ENCODE assay signal across 8 cellular contexts in the genomic region with DNA sequence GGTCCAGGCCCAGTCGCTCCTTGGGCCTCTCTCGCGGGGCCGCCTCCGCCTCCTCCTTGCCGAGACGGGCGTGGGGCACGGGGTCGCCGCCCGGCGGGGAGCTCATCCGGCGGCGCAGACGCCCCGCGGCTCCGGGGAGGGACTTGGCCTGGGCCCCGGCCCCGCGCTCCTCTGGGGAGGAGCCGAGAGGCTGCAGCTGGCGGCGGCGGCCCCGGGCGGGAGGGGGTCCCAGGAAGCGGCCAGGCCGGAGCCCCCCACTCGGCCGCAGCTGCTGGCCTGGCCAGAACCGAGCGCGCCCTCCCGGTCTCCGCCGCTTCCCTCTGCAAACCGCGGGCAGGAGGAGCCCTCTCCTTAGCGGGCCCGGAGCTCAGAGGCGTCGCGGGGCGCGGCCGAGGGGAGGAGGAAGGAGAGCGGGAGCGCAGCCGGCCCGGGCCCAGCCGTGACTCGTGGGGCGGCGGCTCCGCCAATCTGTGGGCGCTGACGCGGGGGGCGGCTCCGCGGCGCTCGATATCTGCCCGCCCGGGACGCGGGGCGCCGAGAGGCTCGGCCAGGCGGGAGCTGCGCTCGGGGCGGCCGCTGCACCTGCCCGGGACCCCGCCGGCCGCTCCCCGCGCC. TPM values are rescaled to one million over a fixed set of nuclear protein-coding genes. Genes with fewer than 3 reads are reported as not detected.
A peak's percentile ranks its signal among the peaks of the same experiment; 100 is the strongest.
DNase-seq lines count a peak whose midpoint lies in the region; TF ChIP-seq lines count a peak whose summit lies in the region.

A gene (plus strand): TSS at position 537 of the 615 bp plus-strand sequence. CDS start 629 bp downstream, outside the sequence.

- H3K4me1 ChIP-seq in HUES48 (ENCODE audit: control insufficient read depth, insufficient read depth, low read length) (peaks cover 34% of the 10 kb centered on the region), hepatocyte (ENCODE audit: insufficient read depth) (peaks cover 22% of the 10 kb centered on the region), uterus (peaks cover 0 to 17% of the 10 kb centered on the region in 2 donors)

- in situ Hi-C loops in ACHN (cut with HindIII; ENCODE audit: low pct_ligation_motif_present, low pct_unique_long_range_greater_than_20kb, low sequenced_read_pairs): no loop called here

- H3K36me3 ChIP-seq in HUES48 (ENCODE audit: control insufficient read depth, insufficient read depth, low read length) (peaks cover 21% of the 10 kb centered on the region), hepatocyte (replicated peaks; ENCODE audit: insufficient read depth, low read depth) (no peaks in the 10 kb centered on the region), uterus (no peaks in the 10 kb centered on the region)

- H3K27ac Mint-ChIP-seq in brain: peak within 1 kb of the TSS; percentile 96 to 99 (median 98)

- peak; percentile 79 to 87 for TF ChIP-seq POLR2A in uterus (IDR thresholded peaks at IDR 0.05)

- TF ChIP-seq CTCF in brain (conservative IDR thresholded peaks at IDR 0.05) (no peak), hepatocyte (IDR thresholded peaks at IDR 0.05; ENCODE audit: poor library complexity) (no peak), uterus (IDR thresholded peaks at IDR 0.05) (no peak)

- H3K79me2 ChIP-seq in hepatocyte: peaks cover 38% of the 10 kb centered on the region

- no peaks in the 10 kb centered on the region for H3K9me2 ChIP-seq in hepatocyte (replicated peaks; ENCODE audit: insufficient read depth)

- H3K4me3 Mint-ChIP-seq in brain: peak within 1 kb of the TSS; percentile 92 to 96 (median 96)

- intact Hi-C loops in posterior vena cava (cut with DNase I): no loop called here
- intact Hi-C loops in uterus (cut with DNase I; ENCODE audit: low total_unique reads): loop anchor here (5.0 kb wide), 1 partner anchor 40 kb away; no protein-coding TSS in a partner anchor

- DNase-seq in ACHN (peak; percentile 91), SW480 (ENCODE audit: low spot score) (peak; percentile 69), hepatocyte (ENCODE audit: low spot score) (peak; percentile 94), posterior vena cava (ENCODE audit: low spot score) (peak; percentile 96), uterus (peak; percentile 77 to 84), DMS153 (lab: John Stamatoyannopoulos, UW) (no peak)

- H3K27me3 Mint-ChIP-seq in brain: peaks cover 6% of the 10 kb centered on the region

- H3K9me3 ChIP-seq in HUES48 (ENCODE audit: control insufficient read depth, insufficient read depth, low read length) (no peaks in the 10 kb centered on the region), hepatocyte (ENCODE audit: low read depth) (no peaks in the 10 kb centered on the region), uterus (no peaks in the 10 kb centered on the region)

- WGBS in hepatocyte (ENCODE audit: low lambda C conversion rate, missing lambda C conversion rate): 1% methylated on average over 12 of the region's 84 CpGs

- peaks cover 0 to 3% (median 0%) of the 10 kb centered on the region in 5 experiments for H3K9me3 Mint-ChIP-seq in brain

- peaks cover 38% of the 10 kb centered on the region for H4K20me1 ChIP-seq in hepatocyte (ENCODE audit: insufficient read depth, poor library complexity, severe bottlenecking)

- H3K27ac ChIP-seq in HUES48 (ENCODE audit: low read depth, low read length): no peak within 1 kb of the TSS
- H3K27ac ChIP-seq in hepatocyte: peak within 1 kb of the TSS; percentile 90
- H3K27ac ChIP-seq in uterus: peak within 1 kb of the TSS; percentile 65 to 95

- H3K36me3 Mint-ChIP-seq in brain: peaks cover 18% of the 10 kb centered on the region

- H2AFZ ChIP-seq in hepatocyte: peak within 1 kb of the TSS; percentile 57

- H3K4me2 ChIP-seq in hepatocyte: peak within 1 kb of the TSS; percentile 96

- peaks cover 66% of the 10 kb centered on the region for H3K4me1 Mint-ChIP-seq in brain

- peaks cover 2% of the 10 kb centered on the region; the same call in 1 of the 2 replicates for H3K27me3 ChIP-seq in HUES48 (ENCODE audit: control insufficient read depth, insufficient read depth, low read length)
- no peaks in the 10 kb centered on the region for H3K27me3 ChIP-seq in hepatocyte
- H3K27me3 ChIP-seq in uterus: no peaks in the 10 kb centered on the region

- peak within 1 kb of the TSS; percentile 34 for H3K9ac ChIP-seq in HUES48 (ENCODE audit: low read depth, low read length)

- H3K4me3 ChIP-seq in HUES48 (ENCODE audit: low read depth, low read length) (peak within 1 kb of the TSS; percentile 70), hepatocyte (peak within 1 kb of the TSS; percentile 97), uterus (peak within 1 kb of the TSS; percentile 47 to 81)

RNA-seq across cellular contexts. Expression of the gene that starts here (rescaled TPM):
- polyA plus RNA-seq in brain (ENCODE audit: insufficient read depth, low read depth, low replicate concordance): 20.8 TPM
- total RNA-seq in hepatocyte: 42.5 and 47.8 TPM in 2 replicates
- polyA plus RNA-seq in hepatocyte: 24.4 and 26.2 TPM in 2 replicates
- 10 to 100 TPM; 56.6 to 74.3 TPM for total RNA-seq in posterior vena cava
- total RNA-seq in uterus: 10 to 100 TPM in 3 of 4 donors, 1 to 10 TPM in 1; 3.8 to 28.8 (median 16.4) TPM
